ENCODE assay signal across 18 cellular contexts in the genomic region with DNA sequence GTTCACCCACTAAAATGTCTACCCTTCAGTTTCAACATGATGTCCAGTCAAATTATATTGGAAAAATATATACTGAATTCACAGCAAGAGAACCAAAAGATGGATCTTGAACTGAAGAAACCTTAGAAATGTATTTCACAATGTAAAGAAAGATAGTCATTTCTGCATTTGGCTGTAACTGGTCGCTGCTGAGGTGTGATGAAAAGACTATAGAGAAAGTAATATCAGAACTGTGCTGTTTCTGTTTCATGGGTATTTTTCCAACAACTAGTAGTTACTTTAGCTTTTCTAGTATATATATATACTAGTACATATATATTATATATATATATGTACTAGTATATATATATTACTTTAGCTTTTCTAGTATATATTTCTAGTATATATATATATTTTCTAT.
DNase-seq lines count a peak whose midpoint lies in the region; ATAC-seq, FAIRE-seq and TF ChIP-seq lines count a peak whose summit lies in the region.
"Had no signal": no experiment of that assay in that cellular context is flagged by ENCODE, and none has a peak within 500 bp of the region (broad histone marks: within the 10 kb centered on the region; RNA-seq: fewer than 3 reads in every experiment).

No MANE protein-coding gene starts in this region.

- H3K4me3 ChIP-seq in GM06990 (replicated peaks; ENCODE audit: low read depth, low read length): no peak overlapping the region
- no peak overlapping the region for H3K4me3 ChIP-seq in GM12878
- H3K4me3 ChIP-seq in Caco-2 (ENCODE audit: low read depth, low read length): no peak overlapping the region
- H3K4me3 ChIP-seq: HAP-1 had no signal

- TF ChIP-seq POLR2A in GM12878 (IDR thresholded peaks at IDR 0.05; ENCODE audit: low read depth, low read length): no peak

- H3K4me3 Mint-ChIP-seq in WTC11 (no peak overlapping the region), Caco-2 (ENCODE audit: unreplicated experiment) (no peak overlapping the region)
- H3K4me3 Mint-ChIP-seq: CD4-positive, alpha-beta memory T cell; HFFc6 had no signal

- H3K9ac ChIP-seq in GM12878 (ENCODE audit: control insufficient read depth, insufficient read depth, low read length): no peak overlapping the region

- BruUV-seq in GM12878 (replicated peaks; lab: Mats Ljungman, UMichigan): no TSS peak
- no TSS peak for BruUV-seq in Caco-2 (replicated peaks; lab: Mats Ljungman, UMichigan)

- no peak overlapping the region for H3K4me2 ChIP-seq in GM12878 (ENCODE audit: control insufficient read depth, insufficient read depth)

- H3K9me3 Mint-ChIP-seq in WTC11 (peaks cover 8% of the 10 kb centered on the region; the same call in 1 of the 2 replicates), Caco-2 (ENCODE audit: unreplicated experiment) (no peaks in the 10 kb centered on the region)

- H3K27me3 Mint-ChIP-seq in WTC11 (ENCODE audit: low read depth): no peaks in the 10 kb centered on the region
- peaks cover 4% of the 10 kb centered on the region for H3K27me3 Mint-ChIP-seq in Caco-2 (ENCODE audit: insufficient read depth, unreplicated experiment)
- H3K27me3 Mint-ChIP-seq: CD4-positive, alpha-beta memory T cell had no signal

- TF ChIP-seq CTCF in GM06990 (IDR thresholded peaks at IDR 0.05; ENCODE audit: insufficient read depth, low read length, poor library complexity, severe bottlenecking) (no peak), GM12878 (IDR thresholded peaks at IDR 0.05 in 2 of 3, conservative IDR thresholded peaks at IDR 0.05 in 1 of 3; ENCODE audit: control insufficient read depth in 2 of 3, extremely low read depth in 1 of 3, insufficient read depth in 1 of 3, low read depth in 3 of 3, low read length in 3 of 3) (no peak), WTC11 (IDR thresholded peaks at IDR 0.05) (no peak), Caco-2 (IDR thresholded peaks at IDR 0.05; ENCODE audit: insufficient read depth in 1 of 2, low read depth in 1 of 2, low read length in 1 of 2, severe bottlenecking in 1 of 2, unreplicated experiment in 1 of 2) (no peak)

- intact Hi-C loops in GM12878 (cut with micrococcal nuclease; ENCODE audit: unreplicated experiment): no loop called here
- intact Hi-C loops in Caco-2 (cut with micrococcal nuclease; ENCODE audit: unreplicated experiment): no loop called here

- peak; percentile 37 for DNase-seq in GM06990 (ENCODE audit: extremely low read depth, insufficient read length)
- no peak for DNase-seq in GM12878 (ENCODE audit: low read depth, low spot score)
- no peak for DNase-seq in WTC11 (ENCODE audit: low spot score)
- no peak for DNase-seq in G401 (ENCODE audit: low spot score)
- no peak for DNase-seq in Caco-2
- DNase-seq: CD4-positive, alpha-beta memory T cell; COR-L47; DMS153; DND-41; GDM1; GOT3; HFFc6 had no signal

- no peak overlapping the region for H3K27ac ChIP-seq in GM12878 (ENCODE audit: control insufficient read depth, insufficient read depth)

- CTCF ChIA-PET in GM12878 (lab: Yijun Ruan, JAX): no interaction called here
- CTCF ChIA-PET in WTC11 (lab: Charles Lee): interaction anchor here (0.6 kb wide), 1 partner anchor 11 kb away, joined by 5 read pairs; no protein-coding TSS in a partner anchor
- CTCF ChIA-PET in Caco-2 (lab: Charles Lee): no interaction called here

- H3K4me1 Mint-ChIP-seq in WTC11: no peaks in the 10 kb centered on the region
- no peaks in the 10 kb centered on the region for H3K4me1 Mint-ChIP-seq in Caco-2 (ENCODE audit: low read depth, unreplicated experiment)
- H3K4me1 Mint-ChIP-seq: CD4-positive, alpha-beta memory T cell had no signal

- in situ Hi-C loops in GM12878 (cut with MboI): no loop called here
- in situ Hi-C loops in G401 (cut with HindIII; ENCODE audit: low sequenced_read_pairs): no loop called here

- H4K20me1 ChIP-seq in GM12878 (ENCODE audit: control insufficient read depth, insufficient read depth): no peaks in the 10 kb centered on the region

- H2AFZ ChIP-seq in GM12878 (ENCODE audit: control insufficient read depth, low read depth, low read length): no peak overlapping the region

- WGBS in GM12878 (ENCODE audit: insufficient coverage, insufficient replicate concordance, low lambda C conversion rate, missing lambda C conversion rate): 0% methylated on average over 1 of the region's 1 CpG

- TF ChIP-seq EP300 in GM12878 (IDR thresholded peaks at IDR 0.05; ENCODE audit: borderline replicate concordance in 1 of 2, control insufficient read depth in 1 of 2, low read depth in 2 of 2, low read length in 2 of 2): no peak

- POLR2A ChIA-PET in GM12878 (lab: Charles Lee) (no interaction called here), WTC11 (lab: Charles Lee) (no interaction called here), Caco-2 (lab: Charles Lee) (no interaction called here)

- H3K27ac Mint-ChIP-seq in WTC11 (no peak overlapping the region), Caco-2 (ENCODE audit: unreplicated experiment) (no peak overlapping the region)
- H3K27ac Mint-ChIP-seq: CD4-positive, alpha-beta memory T cell; HFFc6 had no signal

- SMC1A ChIA-PET in GM12878 (lab: Charles Lee; ENCODE audit: uncharacterized antibody, unreplicated experiment): interaction anchor here (1.6 to 2.2 kb wide), 2 partner anchors 10 to 19 kb away, joined by 5 to 6 read pairs; no protein-coding TSS in a partner anchor

- FAIRE-seq in GM12878 (lab: Jason Lieb, UNC): no peak
- FAIRE-seq: GM12892, GM19239, H54 had no signal

- TF ChIP-seq RAD21 in GM12878 (IDR thresholded peaks at IDR 0.05; ENCODE audit: insufficient read depth, low read depth, low read length): no peak

- H3K27me3 ChIP-seq in GM06990 (replicated peaks; ENCODE audit: control insufficient read depth, insufficient read depth, low read length): no peaks in the 10 kb centered on the region
- H3K27me3 ChIP-seq in GM12878 (replicated peaks in 1 of 2; ENCODE audit: control insufficient read depth in 2 of 2, insufficient read depth in 2 of 2, low read length in 1 of 2): no peaks in the 10 kb centered on the region
- H3K27me3 ChIP-seq in Caco-2 (replicated peaks; ENCODE audit: control insufficient read depth, insufficient read depth, low read length): no peaks in the 10 kb centered on the region

- H3K36me3 ChIP-seq in GM06990 (ENCODE audit: control insufficient read depth, insufficient read depth, low read length): no peaks in the 10 kb centered on the region
- no peaks in the 10 kb centered on the region for H3K36me3 ChIP-seq in GM12878 (ENCODE audit: control insufficient read depth in 2 of 2, insufficient read depth in 2 of 2, low read length in 1 of 2)
- no peaks in the 10 kb centered on the region for H3K36me3 ChIP-seq in Caco-2 (ENCODE audit: control insufficient read depth, insufficient read depth, low read length)
- H3K36me3 ChIP-seq: HAP-1 had no signal

- H3K36me3 Mint-ChIP-seq in WTC11: no peaks in the 10 kb centered on the region
- no peaks in the 10 kb centered on the region for H3K36me3 Mint-ChIP-seq in Caco-2 (ENCODE audit: insufficient read depth, unreplicated experiment)
- H3K36me3 Mint-ChIP-seq: CD4-positive, alpha-beta memory T cell had no signal

- H3K4me1 ChIP-seq in GM12878 (ENCODE audit: control insufficient read depth, insufficient read depth, low read length) (no peaks in the 10 kb centered on the region), Caco-2 (no peaks in the 10 kb centered on the region)
- H3K4me1 ChIP-seq: HAP-1 had no signal

- RAD21 ChIA-PET in GM12878 (lab: Charles Lee; ENCODE audit: unreplicated experiment): no interaction called here

- no peaks in the 10 kb centered on the region for H3K79me2 ChIP-seq in GM12878 (ENCODE audit: control insufficient read depth, insufficient read depth, low read length)

- ATAC-seq in HG02870 (IDR thresholded peaks at IDR 0.05; ENCODE audit: unreplicated experiment) (peak; percentile 65), GM12878 (peak; percentile 61), GM18519 (IDR thresholded peaks at IDR 0.05; ENCODE audit: low FRiP score, unreplicated experiment) (no peak), WTC11 (no peak)

- H3K9me3 ChIP-seq in GM12878 (replicated peaks; ENCODE audit: control insufficient read depth, insufficient read depth, low read length) (no peaks in the 10 kb centered on the region), Caco-2 (no peaks in the 10 kb centered on the region)
- H3K9me3 ChIP-seq: HAP-1 had no signal

TF ChIP-seq in GM12878, 131 proteins besides CTCF, POLR2A, EP300 and RAD21 (continues in another document):
- TF ChIP-seq, protein P1, sequence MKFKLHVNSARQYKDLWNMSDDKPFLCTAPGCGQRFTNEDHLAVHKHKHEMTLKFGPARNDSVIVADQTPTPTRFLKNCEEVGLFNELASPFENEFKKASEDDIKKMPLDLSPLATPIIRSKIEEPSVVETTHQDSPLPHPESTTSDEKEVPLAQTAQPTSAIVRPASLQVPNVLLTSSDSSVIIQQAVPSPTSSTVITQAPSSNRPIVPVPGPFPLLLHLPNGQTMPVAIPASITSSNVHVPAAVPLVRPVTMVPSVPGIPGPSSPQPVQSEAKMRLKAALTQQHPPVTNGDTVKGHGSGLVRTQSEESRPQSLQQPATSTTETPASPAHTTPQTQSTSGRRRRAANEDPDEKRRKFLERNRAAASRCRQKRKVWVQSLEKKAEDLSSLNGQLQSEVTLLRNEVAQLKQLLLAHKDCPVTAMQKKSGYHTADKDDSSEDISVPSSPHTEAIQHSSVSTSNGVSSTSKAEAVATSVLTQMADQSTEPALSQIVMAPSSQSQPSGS (IDR thresholded peaks at IDR 0.05; ENCODE audit: low read length): no peak
- TF ChIP-seq CBX3 (IDR thresholded peaks at IDR 0.05; ENCODE audit: borderline replicate concordance, low read depth) (no peak), GATAD2B (conservative IDR thresholded peaks at IDR 0.05; ENCODE audit: low read depth) (no peak), POLR2AphosphoS2 (IDR thresholded peaks at IDR 0.05; ENCODE audit: low read depth, low read length) (no peak), SUPT20H (IDR thresholded peaks at IDR 0.05; ENCODE audit: borderline replicate concordance, control insufficient read depth, low read depth, low read length) (no peak)

TF ChIP-seq in WTC11, 78 proteins besides CTCF, POLR2A, EP300 and RAD21 (continues in another document):
- TF ChIP-seq, protein P2, sequence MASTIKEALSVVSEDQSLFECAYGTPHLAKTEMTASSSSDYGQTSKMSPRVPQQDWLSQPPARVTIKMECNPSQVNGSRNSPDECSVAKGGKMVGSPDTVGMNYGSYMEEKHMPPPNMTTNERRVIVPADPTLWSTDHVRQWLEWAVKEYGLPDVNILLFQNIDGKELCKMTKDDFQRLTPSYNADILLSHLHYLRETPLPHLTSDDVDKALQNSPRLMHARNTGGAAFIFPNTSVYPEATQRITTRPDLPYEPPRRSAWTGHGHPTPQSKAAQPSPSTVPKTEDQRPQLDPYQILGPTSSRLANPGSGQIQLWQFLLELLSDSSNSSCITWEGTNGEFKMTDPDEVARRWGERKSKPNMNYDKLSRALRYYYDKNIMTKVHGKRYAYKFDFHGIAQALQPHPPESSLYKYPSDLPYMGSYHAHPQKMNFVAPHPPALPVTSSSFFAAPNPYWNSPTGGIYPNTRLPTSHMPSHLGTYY (CRISPR knock-in tag; IDR thresholded peaks at IDR 0.05): no peak

Comparison
In these comparisons a context has a peak if more than half of its experiments do, and no peak if none do; other contexts are left out.
1. ATAC-seq: peak in HG02870 (single experiment) and GM12878 (single experiment); none in GM18519 (single experiment) and WTC11 (single experiment).